ENCODE assay signal across 13 cellular contexts in genomic region chr20:35339007-35339406, GRCh38. TPM values are rescaled to one million over a fixed set of nuclear protein-coding genes. Genes with fewer than 3 reads are reported as not detected.
DNase-seq lines count a peak whose midpoint lies in the region; ATAC-seq and TF ChIP-seq lines count a peak whose summit lies in the region.
"Had no signal": no experiment of that assay in that cellular context is flagged by ENCODE, and none has a peak within 500 bp of the region (broad histone marks: within the 10 kb centered on the region; RNA-seq: fewer than 3 reads in every experiment).

No MANE protein-coding gene starts in this region.

- DNase-seq in A172 (ENCODE audit: low spot score): peak; percentile 85
- peak; percentile 90 for DNase-seq in HS-27A (ENCODE audit: low read depth)
- peak; percentile 95 for DNase-seq in astrocyte of the spinal cord (ENCODE audit: low read depth, low spot score)
- DNase-seq in iris pigment epithelial cell (ENCODE audit: low read depth): peak; percentile 93
- no peak for DNase-seq in activated CD8-positive, alpha-beta T cell treated with anti-CD3 and anti-CD28 coated beads, Interleukin-2, amount 10 ng/mL, durations not matched to agents 7 days and 5 days
- DNase-seq in stimulated activated naive CD4-positive, alpha-beta T cell treated with Interleukin-2 at 50 U/mL for 16 hours (lab: John Stamatoyannopoulos, UW): no peak
- DNase-seq in gastrocnemius medialis: no peak
- DNase-seq: activated CD4-positive, CD25-positive, alpha-beta regulatory T cell treated with anti-CD3 and anti-CD28 coated beads, Interleukin-2, amount 50 U/mL, for 72 hours; dorsolateral prefrontal cortex; NCI-H187 treated with DMSO at 0.1 percent for 48 hours had no signal

- CTCF ChIA-PET in activated CD8-positive, alpha-beta T cell treated with anti-CD3 and anti-CD28 coated beads, Interleukin-2, amount 10 ng/mL, durations not matched to agents 7 days and 5 days (lab: Charles Lee): no interaction called here

- H3K27ac Mint-ChIP-seq in activated CD8-positive, alpha-beta T cell treated with anti-CD3 and anti-CD28 coated beads, Interleukin-2, amount 10 ng/mL, durations not matched to agents 7 days and 5 days: no peak overlapping the region
- no peak overlapping the region for H3K27ac Mint-ChIP-seq in stimulated activated memory B cell treated with anti-CD40 and anti-IgM and Interleukin-4, amounts not matched to agents 10 μg/mL and 1 μg/mL and 100 μg/mL, for 72 hours
- H3K27ac Mint-ChIP-seq: nephron had no signal

- H3K4me3 Mint-ChIP-seq in activated CD8-positive, alpha-beta T cell treated with anti-CD3 and anti-CD28 coated beads, Interleukin-2, amount 10 ng/mL, durations not matched to agents 7 days and 5 days: no peak overlapping the region
- H3K4me3 Mint-ChIP-seq in stimulated activated memory B cell treated with anti-CD40 and anti-IgM and Interleukin-4, amounts not matched to agents 10 μg/mL and 1 μg/mL and 100 μg/mL, for 72 hours: no peak overlapping the region
- H3K4me3 Mint-ChIP-seq: nephron had no signal

- intact Hi-C loops in gastrocnemius medialis (cut with DNase I; ENCODE audit: low total_unique reads): no loop called here

- TF ChIP-seq CTCF in astrocyte of the spinal cord (IDR thresholded peaks at IDR 0.05; ENCODE audit: low read depth, low read length) (no peak), gastrocnemius medialis (IDR thresholded peaks at IDR 0.05 in 4 of 5, conservative IDR thresholded peaks at IDR 0.05 in 1 of 5) (no peak)

- POLR2A ChIA-PET in activated CD8-positive, alpha-beta T cell treated with anti-CD3 and anti-CD28 coated beads, Interleukin-2, amount 10 ng/mL, durations not matched to agents 7 days and 5 days (lab: Charles Lee): no interaction called here

- H3K36me3 ChIP-seq in gastrocnemius medialis: peaks cover 0 to 6% of the 10 kb centered on the region in 2 donors

- no peak for TF ChIP-seq POLR2A in gastrocnemius medialis (IDR thresholded peaks at IDR 0.05)

- no peak for ATAC-seq in activated CD8-positive, alpha-beta T cell treated with anti-CD3 and anti-CD28 coated beads, Interleukin-2, amount 10 ng/mL, durations not matched to agents 7 days and 5 days
- ATAC-seq in stimulated activated memory B cell treated with anti-CD40 and anti-IgM and Interleukin-4, amounts not matched to agents 10 μg/mL and 1 μg/mL and 100 μg/mL, for 72 hours: no peak
- ATAC-seq in gastrocnemius medialis: no peak

- H3K4me1 ChIP-seq in gastrocnemius medialis: peaks cover 9 to 43% of the 10 kb centered on the region in 2 donors
- H3K4me1 ChIP-seq: BLaER1 had no signal

- H3K9me3 Mint-ChIP-seq in activated CD8-positive, alpha-beta T cell treated with anti-CD3 and anti-CD28 coated beads, Interleukin-2, amount 10 ng/mL, durations not matched to agents 7 days and 5 days (ENCODE audit: insufficient read depth): no peaks in the 10 kb centered on the region
- no peaks in the 10 kb centered on the region for H3K9me3 Mint-ChIP-seq in stimulated activated memory B cell treated with anti-CD40 and anti-IgM and Interleukin-4, amounts not matched to agents 10 μg/mL and 1 μg/mL and 100 μg/mL, for 72 hours
- H3K9me3 Mint-ChIP-seq: nephron had no signal

- H3K9me3 ChIP-seq in gastrocnemius medialis: no peaks in the 10 kb centered on the region
- H3K9me3 ChIP-seq: BLaER1 had no signal

- H3K4me1 Mint-ChIP-seq in activated CD8-positive, alpha-beta T cell treated with anti-CD3 and anti-CD28 coated beads, Interleukin-2, amount 10 ng/mL, durations not matched to agents 7 days and 5 days (ENCODE audit: low read depth): no peaks in the 10 kb centered on the region
- no peaks in the 10 kb centered on the region for H3K4me1 Mint-ChIP-seq in stimulated activated memory B cell treated with anti-CD40 and anti-IgM and Interleukin-4, amounts not matched to agents 10 μg/mL and 1 μg/mL and 100 μg/mL, for 72 hours

- H3K27me3 ChIP-seq in gastrocnemius medialis: no peaks in the 10 kb centered on the region
- H3K27me3 ChIP-seq: BLaER1, dorsolateral prefrontal cortex had no signal

- H3K4me3 ChIP-seq in astrocyte of the spinal cord (ENCODE audit: low read depth, low read length) (no peak overlapping the region), gastrocnemius medialis (no peak overlapping the region)
- H3K4me3 ChIP-seq: BLaER1, dorsolateral prefrontal cortex had no signal

- H3K36me3 Mint-ChIP-seq in activated CD8-positive, alpha-beta T cell treated with anti-CD3 and anti-CD28 coated beads, Interleukin-2, amount 10 ng/mL, durations not matched to agents 7 days and 5 days (ENCODE audit: low read depth): peaks cover 4% of the 10 kb centered on the region
- H3K36me3 Mint-ChIP-seq in stimulated activated memory B cell treated with anti-CD40 and anti-IgM and Interleukin-4, amounts not matched to agents 10 μg/mL and 1 μg/mL and 100 μg/mL, for 72 hours: peaks cover 23% of the 10 kb centered on the region

- H3K27me3 Mint-ChIP-seq in activated CD8-positive, alpha-beta T cell treated with anti-CD3 and anti-CD28 coated beads, Interleukin-2, amount 10 ng/mL, durations not matched to agents 7 days and 5 days (ENCODE audit: low read depth): no peaks in the 10 kb centered on the region
- H3K27me3 Mint-ChIP-seq in stimulated activated memory B cell treated with anti-CD40 and anti-IgM and Interleukin-4, amounts not matched to agents 10 μg/mL and 1 μg/mL and 100 μg/mL, for 72 hours: no peaks in the 10 kb centered on the region

- peak overlapping the region in 1 of 4 donors; percentile 29 for H3K27ac ChIP-seq in gastrocnemius medialis
- H3K27ac ChIP-seq: BLaER1, dorsolateral prefrontal cortex had no signal

- in situ Hi-C loops in astrocyte of the spinal cord (cut with HindIII; ENCODE audit: low sequenced_read_pairs): no loop called here
- in situ Hi-C loops in gastrocnemius medialis (cut with MboI; ENCODE audit: low sequenced_read_pairs in 4 of 4): no loop called here

RNA-seq across cellular contexts. Expression of gene FAM83C, which starts 46.8 kb away (rescaled TPM):
- total RNA-seq in A172 (2014; rRNA removed; shearing (Covaris generic)): 0.24 TPM in 1 of 2 replicates, not detected in the other
- not detected for total RNA-seq in activated CD8-positive, alpha-beta T cell treated with anti-CD3 and anti-CD28 coated beads, Interleukin-2, amount 10 ng/mL, durations not matched to agents 7 days and 5 days
- total RNA-seq in gastrocnemius medialis: not detected

RNA-seq across cellular contexts. Expression of gene EIF6, which starts 54.4 kb away (rescaled TPM):
- 230 and 292 TPM in 2 replicates for total RNA-seq in A172 (2014; rRNA removed; shearing (Covaris generic))
- 100 to 1,000 TPM; 104 to 109 TPM for total RNA-seq in activated CD8-positive, alpha-beta T cell treated with anti-CD3 and anti-CD28 coated beads, Interleukin-2, amount 10 ng/mL, durations not matched to agents 7 days and 5 days
- 10 to 100 TPM; 34.2 to 48.3 (median 47.4) TPM for total RNA-seq in gastrocnemius medialis

Comparison
In these comparisons a context has a peak if more than half of its experiments do, and no peak if none do; other contexts are left out.
1. DNase-seq: peak in A172 (single experiment), HS-27A (single experiment), astrocyte of the spinal cord (single experiment) and iris pigment epithelial cell (single experiment); none in activated CD8-positive, alpha-beta T cell treated with anti-CD3 and anti-CD28 coated beads, Interleukin-2, amount 10 ng/mL, durations not matched to agents 7 days and 5 days (single experiment), stimulated activated naive CD4-positive, alpha-beta T cell treated with Interleukin-2 at 50 U/mL for 16 hours (single experiment) and gastrocnemius medialis (0 of 2).